In genomic region chr19:18939163-18939562, GRCh38 we compare ENCODE assay signal across 13 cellular contexts. TPM values are rescaled to one million over a fixed set of nuclear protein-coding genes. Genes with fewer than 3 reads are reported as not detected.
DNase-seq lines count a peak whose midpoint lies in the region; ATAC-seq and TF ChIP-seq lines count a peak whose summit lies in the region.
"Had no signal": no experiment of that assay in that cellular context is flagged by ENCODE, and none has a peak within 500 bp of the region (broad histone marks: within the 10 kb centered on the region; RNA-seq: fewer than 3 reads in every experiment).

No MANE protein-coding gene starts in this region.

- H3K4me1 ChIP-seq in Caco-2, result no peaks in the 10 kb centered on the region
- H3K4me1 ChIP-seq in RWPE2 (ENCODE audit: insufficient read depth, poor library complexity, severe bottlenecking), result no peaks in the 10 kb centered on the region

- no peak overlapping the region for H3K27ac Mint-ChIP-seq in Caco-2 (ENCODE audit: unreplicated experiment)
- H3K27ac Mint-ChIP-seq in progenitor cell of endocrine pancreas, result no peak overlapping the region
- H3K27ac Mint-ChIP-seq in activated CD8-positive, alpha-beta memory T cell treated with anti-CD3 and anti-CD28 coated beads, Interleukin-2, amount 10 ng/mL, durations not matched to agents 7 days and 5 days, result no peak overlapping the region

- CTCF ChIA-PET in Caco-2 (lab: Charles Lee), result interaction anchor here (2.1 kb wide), 1 partner anchor 56 kb away, joined by 5 read pairs; no protein-coding TSS in a partner anchor
- CTCF ChIA-PET in activated CD8-positive, alpha-beta memory T cell treated with anti-CD3 and anti-CD28 coated beads, Interleukin-2, amount 10 ng/mL, durations not matched to agents 7 days and 5 days (lab: Charles Lee), result no interaction called here

- no peaks in the 10 kb centered on the region for H3K27me3 Mint-ChIP-seq in Caco-2 (ENCODE audit: insufficient read depth, unreplicated experiment)
- H3K27me3 Mint-ChIP-seq in progenitor cell of endocrine pancreas, result peaks cover 5% of the 10 kb centered on the region
- peaks cover 40% of the 10 kb centered on the region for H3K27me3 Mint-ChIP-seq in activated CD8-positive, alpha-beta memory T cell treated with anti-CD3 and anti-CD28 coated beads, Interleukin-2, amount 10 ng/mL, durations not matched to agents 7 days and 5 days

- intact Hi-C loops in Caco-2 (cut with micrococcal nuclease; ENCODE audit: unreplicated experiment), result no loop called here

- ATAC-seq in RWPE2 (ENCODE audit: low read depth) (no peak), HG03097 (IDR thresholded peaks at IDR 0.05; ENCODE audit: low FRiP score, unreplicated experiment) (no peak)
- no peak for ATAC-seq in activated CD8-positive, alpha-beta memory T cell treated with anti-CD3 and anti-CD28 coated beads, Interleukin-2, amount 10 ng/mL, durations not matched to agents 7 days and 5 days

- TF ChIP-seq CTCF in Caco-2 (IDR thresholded peaks at IDR 0.05; ENCODE audit: insufficient read depth in 1 of 2, low read depth in 1 of 2, low read length in 1 of 2, severe bottlenecking in 1 of 2, unreplicated experiment in 1 of 2) (no peak), RWPE2 (IDR thresholded peaks at IDR 0.05; ENCODE audit: poor library complexity, severe bottlenecking) (no peak), fibroblast of the aortic adventitia (IDR thresholded peaks at IDR 0.05; ENCODE audit: insufficient read depth, low read length) (no peak), progenitor cell of endocrine pancreas (IDR thresholded peaks at IDR 0.05; ENCODE audit: unreplicated experiment) (no peak)

- H3K9me3 Mint-ChIP-seq in Caco-2 (ENCODE audit: unreplicated experiment), result no peaks in the 10 kb centered on the region
- no peaks in the 10 kb centered on the region for H3K9me3 Mint-ChIP-seq in progenitor cell of endocrine pancreas (ENCODE audit: low read depth)
- H3K9me3 Mint-ChIP-seq in activated CD8-positive, alpha-beta memory T cell treated with anti-CD3 and anti-CD28 coated beads, Interleukin-2, amount 10 ng/mL, durations not matched to agents 7 days and 5 days (ENCODE audit: low read depth), result no peaks in the 10 kb centered on the region

- TSS peak; percentile 19 for BruUV-seq in Caco-2 (replicated peaks; lab: Mats Ljungman, UMichigan)

- H3K27me3 ChIP-seq in Caco-2 (replicated peaks; ENCODE audit: control insufficient read depth, insufficient read depth, low read length) (no peaks in the 10 kb centered on the region), RWPE2 (ENCODE audit: insufficient read depth, poor library complexity, severe bottlenecking) (no peaks in the 10 kb centered on the region)

- DNase-seq in Caco-2 (no peak), RWPE2 (ENCODE audit: low spot score) (no peak), fibroblast of the aortic adventitia (ENCODE audit: low read depth) (no peak), progenitor cell of endocrine pancreas (ENCODE audit: low spot score, unreplicated experiment) (no peak), T-helper 9 cell (no peak), superior temporal gyrus (ENCODE audit: extremely low spot score) (no peak)
- DNase-seq in activated CD8-positive, alpha-beta memory T cell treated with anti-CD3 and anti-CD28 coated beads, Interleukin-2, amount 10 ng/mL, durations not matched to agents 7 days and 5 days, result no peak
- DNase-seq: activated effector memory CD4-positive, alpha-beta T cell treated with anti-CD3 and anti-CD28 coated beads, Interleukin-2, amount 50 U/mL, for 16 hours; effector CD4-positive, alpha-beta T cell; NCI-H187 treated with DMSO at 0.1 percent for 48 hours; stimulated activated CD4-positive, alpha-beta T cell treated with anti-CD3 and anti-CD28 coated beads, Interleukin-2, amount 100 ng/mL, for 24 hours had no signal

- peak overlapping the region; percentile 77 for H3K4me3 Mint-ChIP-seq in Caco-2 (ENCODE audit: unreplicated experiment)
- H3K4me3 Mint-ChIP-seq in progenitor cell of endocrine pancreas (ENCODE audit: low read depth), result peak overlapping the region; percentile 89
- no peak overlapping the region for H3K4me3 Mint-ChIP-seq in activated CD8-positive, alpha-beta memory T cell treated with anti-CD3 and anti-CD28 coated beads, Interleukin-2, amount 10 ng/mL, durations not matched to agents 7 days and 5 days

- no peak overlapping the region; the same call in 1 of the 2 replicates for H3K4me3 ChIP-seq in Caco-2 (ENCODE audit: low read depth, low read length)
- peak overlapping the region; percentile 96 for H3K4me3 ChIP-seq in RWPE2 (ENCODE audit: severe bottlenecking)
- H3K4me3 ChIP-seq in fibroblast of the aortic adventitia (ENCODE audit: low read depth, low read length), result peak overlapping the region; percentile 94

- H3K36me3 ChIP-seq in Caco-2 (ENCODE audit: control insufficient read depth, insufficient read depth, low read length) (no peaks in the 10 kb centered on the region), RWPE2 (ENCODE audit: low read depth) (peaks cover 45% of the 10 kb centered on the region)

- H3K36me3 Mint-ChIP-seq in Caco-2 (ENCODE audit: insufficient read depth, unreplicated experiment) (peaks cover 13% of the 10 kb centered on the region), progenitor cell of endocrine pancreas (ENCODE audit: insufficient read depth) (peaks cover 13% of the 10 kb centered on the region)
- no peaks in the 10 kb centered on the region for H3K36me3 Mint-ChIP-seq in activated CD8-positive, alpha-beta memory T cell treated with anti-CD3 and anti-CD28 coated beads, Interleukin-2, amount 10 ng/mL, durations not matched to agents 7 days and 5 days

- peaks cover 12% of the 10 kb centered on the region for H3K4me1 Mint-ChIP-seq in Caco-2 (ENCODE audit: low read depth, unreplicated experiment)
- H3K4me1 Mint-ChIP-seq in progenitor cell of endocrine pancreas (ENCODE audit: low read depth), result peaks cover 5% of the 10 kb centered on the region
- H3K4me1 Mint-ChIP-seq in activated CD8-positive, alpha-beta memory T cell treated with anti-CD3 and anti-CD28 coated beads, Interleukin-2, amount 10 ng/mL, durations not matched to agents 7 days and 5 days, result peaks cover 2% of the 10 kb centered on the region

- H3K9me3 ChIP-seq in Caco-2, result no peaks in the 10 kb centered on the region
- no peaks in the 10 kb centered on the region for H3K9me3 ChIP-seq in RWPE2 (ENCODE audit: severe bottlenecking)

- peak overlapping the region; percentile 88 for H3K27ac ChIP-seq in RWPE2 (ENCODE audit: poor library complexity, severe bottlenecking)

- POLR2A ChIA-PET in Caco-2 (lab: Charles Lee), result no interaction called here

RNA-seq across cellular contexts. Expression of gene HOMER3, which starts 1.9 kb away (rescaled TPM):
- total RNA-seq in Caco-2 (2022), result 18.0 and 19.0 TPM in 2 replicates
- total RNA-seq in fibroblast of the aortic adventitia (ENCODE audit: low replicate concordance), result 68.7 and 131 TPM in 2 replicates
- total RNA-seq in progenitor cell of endocrine pancreas, result 64.5 and 69.4 TPM in 2 replicates
- under 1 TPM in 1 of 2 experiments, not detected in 1; 0.26 TPM for total RNA-seq in activated CD8-positive, alpha-beta memory T cell treated with anti-CD3 and anti-CD28 coated beads, Interleukin-2, amount 10 ng/mL, durations not matched to agents 7 days and 5 days

RNA-seq across cellular contexts. Expression of gene DDX49, which starts 19.6 kb away (rescaled TPM):
- total RNA-seq in Caco-2 (2022) (46.8 and 48.7 TPM in 2 replicates), fibroblast of the aortic adventitia (ENCODE audit: low replicate concordance) (30.8 and 42.1 TPM in 2 replicates), progenitor cell of endocrine pancreas (44.4 and 44.7 TPM in 2 replicates)
- 10 to 100 TPM; 48.2 to 56.4 TPM for total RNA-seq in activated CD8-positive, alpha-beta memory T cell treated with anti-CD3 and anti-CD28 coated beads, Interleukin-2, amount 10 ng/mL, durations not matched to agents 7 days and 5 days

RNA-seq across cellular contexts. Expression of gene COPE, which starts 20.0 kb away (rescaled TPM):
- 207 and 213 TPM in 2 replicates for total RNA-seq in Caco-2 (2022)
- 67.0 and 172 TPM in 2 replicates for total RNA-seq in fibroblast of the aortic adventitia (ENCODE audit: low replicate concordance)
- total RNA-seq in progenitor cell of endocrine pancreas, result 189 and 192 TPM in 2 replicates
- 100 to 1,000 TPM; 251 to 264 TPM for total RNA-seq in activated CD8-positive, alpha-beta memory T cell treated with anti-CD3 and anti-CD28 coated beads, Interleukin-2, amount 10 ng/mL, durations not matched to agents 7 days and 5 days

RNA-seq across cellular contexts. Expression of gene CERS1, which starts 43.2 kb away (rescaled TPM):
- total RNA-seq in Caco-2 (2022) (19.0 and 20.3 TPM in 2 replicates), fibroblast of the aortic adventitia (ENCODE audit: low replicate concordance) (1.1 and 1.6 TPM in 2 replicates), progenitor cell of endocrine pancreas (20.1 and 20.9 TPM in 2 replicates)
- total RNA-seq in activated CD8-positive, alpha-beta memory T cell treated with anti-CD3 and anti-CD28 coated beads, Interleukin-2, amount 10 ng/mL, durations not matched to agents 7 days and 5 days, result not detected
- total RNA-seq: HT-29 had no signal

Comparison
In these comparisons a context has a peak if more than half of its experiments do, and no peak if none do; other contexts are left out.
1. RNA of gene HOMER3, which starts 1.9 kb away (total RNA-seq): 64.5 to 69.4 TPM in progenitor cell of endocrine pancreas, 68.7 to 131 TPM in fibroblast of the aortic adventitia and 18.0 to 19.0 TPM in Caco-2; 0.26 TPM in activated CD8-positive, alpha-beta memory T cell treated with anti-CD3 and anti-CD28 coated beads, Interleukin-2, amount 10 ng/mL, durations not matched to agents 7 days and 5 days; every median in the first group is over 10 times any median in the second.